Comparison of ENCODE assay signal across 1 cellular context in the genomic region with DNA sequence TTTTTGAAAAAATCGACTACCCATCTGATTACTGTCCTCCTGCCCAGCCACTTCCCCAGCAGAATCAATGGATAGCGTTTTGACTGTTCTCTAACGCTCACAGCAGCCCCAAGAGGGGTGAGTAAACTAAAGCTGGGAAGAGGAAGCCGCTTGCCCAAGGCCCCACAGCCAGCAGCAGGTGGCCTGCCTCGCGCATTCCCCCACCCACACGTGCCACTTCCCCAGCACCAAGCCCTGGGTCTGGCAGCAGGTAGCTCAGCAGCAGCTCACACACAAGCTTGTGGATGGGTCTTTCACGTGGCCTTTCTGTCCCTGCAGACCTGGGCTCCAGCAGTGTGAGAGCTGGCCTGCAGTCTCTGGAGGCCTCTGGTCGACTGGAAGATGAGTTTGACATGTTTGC.
TF ChIP-seq lines count a peak whose summit lies in the region.

No MANE protein-coding gene starts in this region.

TF ChIP-seq in HepG2, 621 proteins besides CTCF, POLR2A, EP300 and RAD21:
- TF ChIP-seq KLF15 (CRISPR knock-in tag; IDR thresholded peaks at IDR 0.05; ENCODE audit: borderline replicate concordance) (no peak), MYC (CRISPR knock-in tag; IDR thresholded peaks at IDR 0.05; ENCODE audit: borderline replicate concordance) (no peak), AGO2 (optimal IDR thresholded peaks at IDR 0.05; ENCODE audit: low read depth, low read length) (peak; percentile 22)
- TF ChIP-seq, protein P1, sequence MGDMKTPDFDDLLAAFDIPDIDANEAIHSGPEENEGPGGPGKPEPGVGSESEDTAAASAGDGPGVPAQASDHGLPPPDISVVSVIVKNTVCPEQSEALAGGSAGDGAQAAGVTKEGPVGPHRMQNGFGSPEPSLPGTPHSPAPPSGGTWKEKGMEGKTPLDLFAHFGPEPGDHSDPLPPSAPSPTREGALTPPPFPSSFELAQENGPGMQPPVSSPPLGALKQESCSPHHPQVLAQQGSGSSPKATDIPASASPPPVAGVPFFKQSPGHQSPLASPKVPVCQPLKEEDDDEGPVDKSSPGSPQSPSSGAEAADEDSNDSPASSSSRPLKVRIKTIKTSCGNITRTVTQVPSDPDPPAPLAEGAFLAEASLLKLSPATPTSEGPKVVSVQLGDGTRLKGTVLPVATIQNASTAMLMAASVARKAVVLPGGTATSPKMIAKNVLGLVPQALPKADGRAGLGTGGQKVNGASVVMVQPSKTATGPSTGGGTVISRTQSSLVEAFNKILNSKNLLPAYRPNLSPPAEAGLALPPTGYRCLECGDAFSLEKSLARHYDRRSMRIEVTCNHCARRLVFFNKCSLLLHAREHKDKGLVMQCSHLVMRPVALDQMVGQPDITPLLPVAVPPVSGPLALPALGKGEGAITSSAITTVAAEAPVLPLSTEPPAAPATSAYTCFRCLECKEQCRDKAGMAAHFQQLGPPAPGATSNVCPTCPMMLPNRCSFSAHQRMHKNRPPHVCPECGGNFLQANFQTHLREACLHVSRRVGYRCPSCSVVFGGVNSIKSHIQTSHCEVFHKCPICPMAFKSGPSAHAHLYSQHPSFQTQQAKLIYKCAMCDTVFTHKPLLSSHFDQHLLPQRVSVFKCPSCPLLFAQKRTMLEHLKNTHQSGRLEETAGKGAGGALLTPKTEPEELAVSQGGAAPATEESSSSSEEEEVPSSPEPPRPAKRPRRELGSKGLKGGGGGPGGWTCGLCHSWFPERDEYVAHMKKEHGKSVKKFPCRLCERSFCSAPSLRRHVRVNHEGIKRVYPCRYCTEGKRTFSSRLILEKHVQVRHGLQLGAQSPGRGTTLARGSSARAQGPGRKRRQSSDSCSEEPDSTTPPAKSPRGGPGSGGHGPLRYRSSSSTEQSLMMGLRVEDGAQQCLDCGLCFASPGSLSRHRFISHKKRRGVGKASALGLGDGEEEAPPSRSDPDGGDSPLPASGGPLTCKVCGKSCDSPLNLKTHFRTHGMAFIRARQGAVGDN (CRISPR knock-in tag; IDR thresholded peaks at IDR 0.05), result 0 out of 2 replicates have a peak, but pooled peaks have one; percentile 18
TF ChIP-seq in HepG2: peak in this region for 2.
